ENCODE assay signal across 17 cellular contexts in genomic region chr5:168299372-168299771, GRCh38. TPM values are rescaled to one million over a fixed set of nuclear protein-coding genes. Genes with fewer than 3 reads are reported as not detected.
"Had no signal": no experiment of that assay in that cellular context is flagged by ENCODE, and none has a peak within 500 bp of the region (broad histone marks: within the 10 kb centered on the region; RNA-seq: fewer than 3 reads in every experiment).

No MANE protein-coding gene starts in this region.

- H3K27me3 Mint-ChIP-seq: T-helper 17 cell had no signal

- H3K4me3 Mint-ChIP-seq: activated CD8-positive, alpha-beta T cell treated with anti-CD3 and anti-CD28 coated beads, Interleukin-2, amount 10 ng/mL, durations not matched to agents 7 days and 5 days; activated naive CD8-positive, alpha-beta T cell treated with anti-CD3 and anti-CD28 coated beads for 36 hours; activated T-cell treated with anti-CD3 and anti-CD28 coated beads, Interleukin-2, amount 50 U/mL, for 72 hours; nephron; T-helper 17 cell had no signal

- ATAC-seq: activated CD8-positive, alpha-beta T cell treated with anti-CD3 and anti-CD28 coated beads, Interleukin-2, amount 10 ng/mL, durations not matched to agents 7 days and 5 days; activated T-cell treated with anti-CD3 and anti-CD28 coated beads, Interleukin-2, amount 50 U/mL, for 72 hours; heart right ventricle; left ventricle myocardium superior; T-helper 17 cell had no signal

- H3K4me1 ChIP-seq: heart right ventricle, sigmoid colon, testis had no signal

- H3K27ac ChIP-seq: brain microvascular endothelial cell, heart right ventricle, sigmoid colon, testis had no signal

- H3K9me3 ChIP-seq: heart right ventricle, sigmoid colon, stomach, testis had no signal

- H3K27ac Mint-ChIP-seq: activated CD8-positive, alpha-beta T cell treated with anti-CD3 and anti-CD28 coated beads, Interleukin-2, amount 10 ng/mL, durations not matched to agents 7 days and 5 days; activated naive CD8-positive, alpha-beta T cell treated with anti-CD3 and anti-CD28 coated beads for 36 hours; activated T-cell treated with anti-CD3 and anti-CD28 coated beads, Interleukin-2, amount 50 U/mL, for 72 hours; T-helper 17 cell had no signal

- H3K9me3 Mint-ChIP-seq: activated naive CD8-positive, alpha-beta T cell treated with anti-CD3 and anti-CD28 coated beads for 36 hours; activated T-cell treated with anti-CD3 and anti-CD28 coated beads, Interleukin-2, amount 50 U/mL, for 72 hours; nephron had no signal

- H3K4me1 Mint-ChIP-seq: activated naive CD8-positive, alpha-beta T cell treated with anti-CD3 and anti-CD28 coated beads for 36 hours; T-helper 17 cell had no signal

- H3K27me3 ChIP-seq: brain microvascular endothelial cell, testis had no signal

- DNase-seq: activated CD4-positive, alpha-beta T cell treated with anti-CD3 and anti-CD28 coated beads for 4 hours; activated CD8-positive, alpha-beta memory T cell treated with anti-CD3 and anti-CD28 coated beads, Interleukin-2, amount 50 U/mL, for 4 hours; activated CD8-positive, alpha-beta T cell treated with anti-CD3 and anti-CD28 coated beads, Interleukin-2, amount 10 ng/mL, durations not matched to agents 7 days and 5 days; activated gamma-delta T cell; activated naive CD8-positive, alpha-beta T cell treated with anti-CD3 and anti-CD28 coated beads for 36 hours; activated T-cell treated with anti-CD3 and anti-CD28 coated beads, Interleukin-2, amount 50 U/mL, for 72 hours; brain microvascular endothelial cell; cerebellar nuclear complex; dermis blood vessel endothelial cell; heart right ventricle; left ventricle myocardium superior; sigmoid colon; stimulated activated CD4-positive, alpha-beta T cell treated with anti-CD3 and anti-CD28 coated beads, Interleukin-1b, Interleukin-23, amount 100 ng/mL, for 48 hours; stomach; T-helper 17 cell; testis had no signal

- H3K36me3 Mint-ChIP-seq: activated naive CD8-positive, alpha-beta T cell treated with anti-CD3 and anti-CD28 coated beads for 36 hours had no signal

- H3K4me3 ChIP-seq: heart right ventricle, sigmoid colon, stomach, testis had no signal

- H3K36me3 ChIP-seq: brain microvascular endothelial cell, heart right ventricle, sigmoid colon, stomach had no signal

RNA-seq across cellular contexts. Expression of gene WWC1, which starts 7.9 kb away (rescaled TPM):
- total RNA-seq: activated CD8-positive, alpha-beta T cell treated with anti-CD3 and anti-CD28 coated beads, Interleukin-2, amount 10 ng/mL, durations not matched to agents 7 days and 5 days had no signal
